27 cellular contexts compared by ENCODE assay signal in genomic region chr9:110092792-110093191, GRCh38.
"Had no signal": no experiment of that assay in that cellular context is flagged by ENCODE, and none has a peak within 500 bp of the region (broad histone marks: within the 10 kb centered on the region; RNA-seq: fewer than 3 reads in every experiment).

No MANE protein-coding gene starts in this region.

- H3K9me3 Mint-ChIP-seq: activated CD8-positive, alpha-beta T cell treated with anti-CD3 and anti-CD28 coated beads for 36 hours; activated naive CD8-positive, alpha-beta T cell treated with anti-CD3 and anti-CD28 coated beads, Interleukin-2, amount 10 ng/mL, durations not matched to agents 7 days and 5 days; activated T-cell treated with anti-CD3 and anti-CD28 coated beads, Interleukin-2, amount 50 U/mL, for 72 hours; activated T-helper 2 cell treated with anti-CD3 and anti-CD28 coated beads, Interferon-gamma antibody, Interleukin-2, Interleukin-4, amounts not matched to agents 10 μg/mL and 5 μg/mL and 100 μg/mL, durations not matched to agents 14 hours and 24 hours and 36 hours; T-helper 1 cell treated with Interleukin-12 subunit alpha and Interleukin-12 subunit beta and Interleukin-4 antibody, amounts not matched to agents 30 μg/mL and 1 μg/mL, for 36 hours had no signal

- H3K4me1 Mint-ChIP-seq: activated naive CD8-positive, alpha-beta T cell treated with anti-CD3 and anti-CD28 coated beads, Interleukin-2, amount 10 ng/mL, durations not matched to agents 7 days and 5 days had no signal

- H3K4me1 ChIP-seq: adrenal gland had no signal

- H3K27me3 ChIP-seq: adrenal gland, Peyer's patch, SJSA1 had no signal

- H3K9ac ChIP-seq: KMS-11 had no signal

- H3K9me3 ChIP-seq: adrenal gland, Peyer's patch, SJSA1 had no signal

- H3K4me3 ChIP-seq: adrenal gland, Peyer's patch, SJSA1 had no signal

- H3K4me3 Mint-ChIP-seq: activated CD8-positive, alpha-beta T cell treated with anti-CD3 and anti-CD28 coated beads for 36 hours; activated naive CD8-positive, alpha-beta T cell treated with anti-CD3 and anti-CD28 coated beads, Interleukin-2, amount 10 ng/mL, durations not matched to agents 7 days and 5 days; activated T-cell treated with anti-CD3 and anti-CD28 coated beads, Interleukin-2, amount 50 U/mL, for 72 hours; T-helper 1 cell treated with Interleukin-12 subunit alpha and Interleukin-12 subunit beta and Interleukin-4 antibody, amounts not matched to agents 30 μg/mL and 1 μg/mL, for 36 hours had no signal

- H3K4me2 ChIP-seq: KMS-11 had no signal

- H3K36me3 Mint-ChIP-seq: activated naive CD8-positive, alpha-beta T cell treated with anti-CD3 and anti-CD28 coated beads, Interleukin-2, amount 10 ng/mL, durations not matched to agents 7 days and 5 days had no signal

- H3K36me3 ChIP-seq: adrenal gland, Peyer's patch had no signal

- H3K27ac ChIP-seq: adrenal gland, KMS-11, Peyer's patch, SJSA1 had no signal

- H3K27ac Mint-ChIP-seq: activated CD8-positive, alpha-beta T cell treated with anti-CD3 and anti-CD28 coated beads for 36 hours; activated naive CD8-positive, alpha-beta T cell treated with anti-CD3 and anti-CD28 coated beads, Interleukin-2, amount 10 ng/mL, durations not matched to agents 7 days and 5 days; activated T-cell treated with anti-CD3 and anti-CD28 coated beads, Interleukin-2, amount 50 U/mL, for 72 hours; activated T-helper 2 cell treated with anti-CD3 and anti-CD28 coated beads, Interferon-gamma antibody, Interleukin-2, Interleukin-4, amounts not matched to agents 10 μg/mL and 5 μg/mL and 100 μg/mL, durations not matched to agents 14 hours and 24 hours and 36 hours; T-helper 1 cell treated with Interleukin-12 subunit alpha and Interleukin-12 subunit beta and Interleukin-4 antibody, amounts not matched to agents 30 μg/mL and 1 μg/mL, for 36 hours had no signal

- ATAC-seq: activated CD4-positive, CD25-positive, alpha-beta regulatory T cell treated with anti-CD3 and anti-CD28 coated beads, Interleukin-2, amount 50 U/mL, for 24 hours; activated CD8-positive, alpha-beta T cell treated with anti-CD3 and anti-CD28 coated beads for 36 hours; activated T-cell treated with anti-CD3 and anti-CD28 coated beads, Interleukin-2, amount 50 U/mL, for 72 hours had no signal

- DNase-seq: activated CD4-positive, alpha-beta T cell treated with anti-CD3 and anti-CD28 coated beads for 4 hours; activated CD8-positive, alpha-beta memory T cell treated with anti-CD3 and anti-CD28 coated beads, Interleukin-2, amount 50 U/mL, for 4 hours; activated CD8-positive, alpha-beta T cell treated with anti-CD3 and anti-CD28 coated beads for 36 hours; activated gamma-delta T cell treated with Interleukin-2 at 50 U/mL for 16 hours; activated naive CD4-positive, alpha-beta T cell treated with anti-CD3 and anti-CD28 coated beads, Interleukin-2, amount 50 U/mL, for 16 hours; activated naive CD8-positive, alpha-beta T cell treated with anti-CD3 and anti-CD28 coated beads, Interleukin-2, amount 10 ng/mL, durations not matched to agents 7 days and 5 days; activated T-cell treated with anti-CD3 and anti-CD28 coated beads, Interleukin-2, amount 50 U/mL, for 72 hours; adrenal gland; anterior cingulate cortex; cerebellar nuclear complex; NCI-H1105 treated with DMSO at 0.1 percent for 48 hours; NCI-H1436 treated with DMSO at 0.1 percent for 48 hours; NCI-H187; NCI-H2081 treated with DMSO at 0.1 percent for 48 hours; NCI-H2171; NCI-H226; NCI-H526; NCI-H82; Peyer's patch; SHP77; SW 1271; T1000 had no signal
